8 cellular contexts compared by ENCODE assay signal in the genomic region with DNA sequence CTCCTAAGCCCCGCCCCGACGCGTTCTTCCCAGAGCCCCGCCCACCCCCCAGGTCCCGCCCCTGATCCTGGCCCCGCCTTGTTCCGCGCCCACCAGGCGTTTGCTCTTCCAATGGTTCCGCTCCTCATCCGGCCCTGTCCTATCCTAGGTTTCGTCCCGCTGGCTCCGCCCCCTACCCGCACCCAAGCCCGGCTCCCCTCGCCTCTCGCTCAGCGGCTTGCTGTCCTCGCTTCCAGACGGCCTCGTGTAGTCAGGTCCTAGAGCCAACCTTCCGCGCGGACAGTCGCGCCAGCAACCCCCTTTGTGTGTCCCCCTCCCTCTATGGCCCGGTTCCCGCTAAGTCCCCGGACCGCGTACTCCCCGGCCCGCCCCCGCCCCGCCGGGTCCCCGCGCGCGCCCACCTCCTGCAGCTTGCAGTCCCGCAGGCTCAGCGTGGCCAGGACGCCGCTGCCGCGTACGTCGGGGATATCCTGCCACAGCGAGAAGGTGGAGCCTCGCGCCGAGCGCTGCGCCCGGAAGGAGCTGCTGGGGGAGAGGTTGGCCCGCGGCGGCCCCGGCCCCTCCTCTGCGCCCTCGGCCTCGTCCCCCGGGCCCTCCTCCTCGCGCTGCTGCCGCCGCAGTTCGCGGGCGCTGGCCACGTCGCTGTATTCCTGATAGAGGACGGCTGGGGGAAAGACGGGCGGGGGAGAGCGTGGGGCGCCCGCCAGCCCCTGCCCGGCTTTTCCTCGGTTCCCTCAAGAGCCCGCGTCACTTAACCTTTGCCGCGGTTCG. TPM values are rescaled to one million over a fixed set of nuclear protein-coding genes. Genes with fewer than 3 reads are reported as not detected.
DNase-seq lines count a peak whose midpoint lies in the region; ATAC-seq, FAIRE-seq and TF ChIP-seq lines count a peak whose summit lies in the region.

No MANE protein-coding gene starts in this region.

- peak overlapping the region; percentile 61 to 71 for H3K9ac ChIP-seq in kidney (ENCODE audit: low read length in 2 of 2)

- peaks cover 0 to 7% of the 10 kb centered on the region in 2 donors for H3K4me1 ChIP-seq in kidney (ENCODE audit: control insufficient read depth in 1 of 2, insufficient read depth in 1 of 2, low read depth in 1 of 2, low read length in 2 of 2)

- TF ChIP-seq CTCF in AG04449 (IDR thresholded peaks at IDR 0.05; ENCODE audit: insufficient read depth, low read length, missing control alignments) (no peak), kidney (IDR thresholded peaks at IDR 0.05; ENCODE audit: borderline replicate concordance, extremely low read depth, insufficient read depth) (no peak)

- POLR2A ChIA-PET in AG04449 (lab: Yijun Ruan, JAX): interaction anchor here (0.7 to 1.1 kb wide), 4 partner anchors 9 to 42 kb away, joined by 3 to 8 read pairs (median 3); no protein-coding TSS in a partner anchor

- intact Hi-C loops in kidney (cut with DNase I): no loop called here

- H3K4me3 ChIP-seq in AG04449 (ENCODE audit: low read depth, low read length) (peak overlapping the region; percentile 69), kidney (ENCODE audit: low read length in 2 of 2) (peak overlapping the region; percentile 56 to 62)

- FAIRE-seq in kidney (lab: Jason Lieb, UNC): no peak

- no peaks in the 10 kb centered on the region for H3K9me3 ChIP-seq in kidney (ENCODE audit: control insufficient read depth in 1 of 2, low read length in 2 of 2)

- CTCF ChIA-PET in AG04449 (lab: Yijun Ruan, JAX): interaction anchor here (1.1 to 2.2 kb wide), 3 partner anchors 10 to 158 kb away, joined by 3 to 8 read pairs (median 6); no protein-coding TSS in a partner anchor

- H3K27ac ChIP-seq in kidney (ENCODE audit: low read depth in 2 of 2, low read length in 2 of 2): peak overlapping the region; percentile 89

- ATAC-seq in GM18909 (IDR thresholded peaks at IDR 0.05; ENCODE audit: poor library complexity, unreplicated experiment) (peak; percentile 63), HG03139 (IDR thresholded peaks at IDR 0.05; ENCODE audit: unreplicated experiment) (peak; percentile 67)

- H3K36me3 ChIP-seq in kidney (ENCODE audit: control insufficient read depth in 1 of 2, insufficient read depth in 2 of 2, low read length in 2 of 2): no peaks in the 10 kb centered on the region

- peak; percentile 89 for DNase-seq in AG04449 (ENCODE audit: low read depth, low spot score)
- peak; percentile 98 for DNase-seq in NCI-H2227 treated with DMSO at 0.1 percent for 48 hours (lab: John Stamatoyannopoulos, UW)
- peak; percentile 82 to 90 (median 88) for DNase-seq in activated CD4-positive, CD25-positive, alpha-beta regulatory T cell (lab: John Stamatoyannopoulos, UW)
- DNase-seq in central memory CD4-positive, alpha-beta T cell: peak; percentile 92
- peak; percentile 99 for DNase-seq in kidney
- DNase-seq in stimulated activated CD4-positive, alpha-beta T cell treated with anti-CD3 and anti-CD28 coated beads, Interleukin-12 subunit alpha, Interleukin-12 subunit beta, amount 100 ng/mL, for 48 hours (ENCODE audit: low read depth in 2 of 3, low spot score in 1 of 3): peak; percentile 87 to 94 (median 94)

RNA-seq across cellular contexts. Expression of a gene that starts 5.7 kb away (rescaled TPM):
- 8.2 TPM for total RNA-seq in kidney
- 3.5 TPM for polyA plus RNA-seq in kidney (ENCODE audit: insufficient read depth, low read depth, low replicate concordance)

RNA-seq across cellular contexts. Expression of a gene that starts 30.3 kb away (rescaled TPM):
- total RNA-seq in kidney: 9.4 TPM
- 7.9 TPM for polyA plus RNA-seq in kidney (ENCODE audit: insufficient read depth, low read depth, low replicate concordance)

RNA-seq across cellular contexts. Expression of a gene that starts 50.9 kb away (rescaled TPM):
- 34.2 TPM for total RNA-seq in kidney
- polyA plus RNA-seq in kidney (ENCODE audit: insufficient read depth, low read depth, low replicate concordance): 5.5 TPM

Comparison
In these comparisons a context has a peak if more than half of its experiments do, and no peak if none do; other contexts are left out.
1. Peak in every context shown above with its lines: DNase-seq, ATAC-seq, H3K4me3 ChIP-seq and H3K27ac ChIP-seq.